In genomic region chr20:3796477-3797225, GRCh38 we compare ENCODE assay signal across 1 cellular context.
TF ChIP-seq lines count a peak whose summit lies in the region.

No MANE protein-coding gene starts in this region.

TF ChIP-seq in HepG2, 621 proteins besides CTCF, POLR2A, EP300 and RAD21 (continued from another document and continues in another):
- TF ChIP-seq ZNF318 (CRISPR knock-in tag; IDR thresholded peaks at IDR 0.05) (no peak), RCOR2 (CRISPR knock-in tag; IDR thresholded peaks at IDR 0.05) (no peak), LCORL (IDR thresholded peaks at IDR 0.05) (no peak), LCORL (CRISPR knock-in tag; IDR thresholded peaks at IDR 0.05) (no peak), MLLT10 (CRISPR knock-in tag; IDR thresholded peaks at IDR 0.05) (no peak), ZNF724P (CRISPR knock-in tag; IDR thresholded peaks at IDR 0.05; ENCODE audit: borderline replicate concordance) (no peak), BHLHE40 (IDR thresholded peaks at IDR 0.05; ENCODE audit: low read length) (no peak), SSRP1 (CRISPR knock-in tag; IDR thresholded peaks at IDR 0.05) (no peak), ZNF543 (CRISPR knock-in tag; IDR thresholded peaks at IDR 0.05) (no peak), MXD1 (CRISPR knock-in tag; IDR thresholded peaks at IDR 0.05) (peak; percentile 28; the same call in 1 of the 2 replicates), ZFY (CRISPR knock-in tag; IDR thresholded peaks at IDR 0.05) (0 out of 2 replicates have a peak, but pooled peaks have one; percentile 2), NR0B2 (CRISPR knock-in tag; IDR thresholded peaks at IDR 0.05) (0 out of 2 replicates have a peak, but pooled peaks have one; percentile 31), ZNF501 (CRISPR knock-in tag; IDR thresholded peaks at IDR 0.05) (no peak), DPF2 (CRISPR knock-in tag; IDR thresholded peaks at IDR 0.05; ENCODE audit: borderline replicate concordance, low read depth) (no peak), MTERF4 (CRISPR knock-in tag; IDR thresholded peaks at IDR 0.05) (0 out of 2 replicates have a peak, but pooled peaks have one; percentile 52), LRRFIP1 (CRISPR knock-in tag; conservative IDR thresholded peaks at IDR 0.05) (no peak), TRIM22 (IDR thresholded peaks at IDR 0.05) (no peak), ZNF296 (CRISPR knock-in tag; conservative IDR thresholded peaks at IDR 0.05) (no peak), ZNF549 (CRISPR knock-in tag; IDR thresholded peaks at IDR 0.05) (no peak), NCOA1 (CRISPR knock-in tag; IDR thresholded peaks at IDR 0.05) (no peak), YY1 (IDR thresholded peaks at IDR 0.05; ENCODE audit: insufficient read depth, insufficient replicate concordance, low read depth, low read length) (peak; percentile 19), DR1 (CRISPR knock-in tag; IDR thresholded peaks at IDR 0.05) (no peak), ZNF660 (CRISPR knock-in tag; IDR thresholded peaks at IDR 0.05; ENCODE audit: borderline replicate concordance, low read depth) (no peak), SMAD9 (CRISPR knock-in tag; IDR thresholded peaks at IDR 0.05) (no peak), EED (CRISPR knock-in tag; IDR thresholded peaks at IDR 0.05) (no peak), ZNF326 (CRISPR knock-in tag; IDR thresholded peaks at IDR 0.05; ENCODE audit: borderline replicate concordance) (no peak), ZNF768 (CRISPR knock-in tag; IDR thresholded peaks at IDR 0.05) (peak; percentile 34; the same call in 1 of the 2 replicates), HNRNPLL (IDR thresholded peaks at IDR 0.05; ENCODE audit: low read depth, low read length, poor library complexity, severe bottlenecking) (no peak), ZNF343 (CRISPR knock-in tag; IDR thresholded peaks at IDR 0.05) (no peak), ETV5 (CRISPR knock-in tag; IDR thresholded peaks at IDR 0.05; ENCODE audit: borderline replicate concordance) (0 out of 2 replicates have a peak, but pooled peaks have one; percentile 16), HIVEP1 (CRISPR knock-in tag; IDR thresholded peaks at IDR 0.05) (no peak), ZSCAN25 (CRISPR knock-in tag; IDR thresholded peaks at IDR 0.05) (no peak), MYC (CRISPR knock-in tag; IDR thresholded peaks at IDR 0.05; ENCODE audit: borderline replicate concordance) (peak; percentile 41; the same call in 1 of the 2 replicates), FLYWCH1 (CRISPR knock-in tag; IDR thresholded peaks at IDR 0.05) (no peak), SOX5 (CRISPR knock-in tag; IDR thresholded peaks at IDR 0.05; ENCODE audit: borderline replicate concordance) (no peak), EHMT2 (IDR thresholded peaks at IDR 0.05; ENCODE audit: borderline replicate concordance, low read depth, low read length) (no peak), KDM2A (CRISPR knock-in tag; IDR thresholded peaks at IDR 0.05; ENCODE audit: borderline replicate concordance, low read depth) (no peak), ZNF557 (CRISPR knock-in tag; IDR thresholded peaks at IDR 0.05) (no peak), ZNF761 (CRISPR knock-in tag; conservative IDR thresholded peaks at IDR 0.05) (no peak), NCOR1 (IDR thresholded peaks at IDR 0.05; ENCODE audit: borderline replicate concordance, low read length) (no peak), ZNF207 (IDR thresholded peaks at IDR 0.05; ENCODE audit: borderline replicate concordance) (no peak), RFX5 (IDR thresholded peaks at IDR 0.05; ENCODE audit: low read depth, low read length) (no peak), ZSCAN9 (CRISPR knock-in tag; IDR thresholded peaks at IDR 0.05; ENCODE audit: borderline replicate concordance) (no peak), ZBTB10 (CRISPR knock-in tag; IDR thresholded peaks at IDR 0.05; ENCODE audit: borderline replicate concordance) (no peak), ZSCAN12 (CRISPR knock-in tag; IDR thresholded peaks at IDR 0.05) (no peak), BRCA1 (CRISPR knock-in tag; IDR thresholded peaks at IDR 0.05) (no peak), ATF5 (CRISPR knock-in tag; IDR thresholded peaks at IDR 0.05; ENCODE audit: low read depth) (no peak), ZNF205 (CRISPR knock-in tag; IDR thresholded peaks at IDR 0.05) (0 out of 2 replicates have a peak, but pooled peaks have one; percentile 2), ZNF446 (CRISPR knock-in tag; IDR thresholded peaks at IDR 0.05) (0 out of 2 replicates have a peak, but pooled peaks have one; percentile 1), FOXA3 (CRISPR knock-in tag; IDR thresholded peaks at IDR 0.05) (no peak), ZNF598 (CRISPR knock-in tag; IDR thresholded peaks at IDR 0.05; ENCODE audit: borderline replicate concordance) (no peak)
